In the genomic region with DNA sequence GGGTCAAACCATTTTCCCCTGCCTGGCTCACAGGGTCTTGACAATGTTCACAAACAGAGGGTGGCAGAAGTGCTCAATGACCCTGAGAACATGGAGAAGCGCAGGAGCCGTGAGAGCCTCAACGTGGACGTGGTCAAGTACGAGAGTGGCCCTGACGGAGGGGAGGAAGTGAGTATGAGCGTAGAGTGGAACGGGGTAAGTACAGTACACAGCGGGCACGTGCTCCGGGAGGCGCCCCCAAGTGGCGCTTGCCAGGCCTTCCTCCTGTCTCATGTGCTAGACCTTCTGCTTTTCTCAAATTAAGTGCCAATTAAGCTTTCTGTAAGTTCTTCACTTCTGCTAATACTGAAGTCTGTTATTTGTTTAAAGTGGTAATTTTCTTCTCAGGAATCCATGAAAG, we compare ENCODE assay signal across 8 cellular contexts. TPM values are rescaled to one million over a fixed set of nuclear protein-coding genes. Genes with fewer than 3 reads are reported as not detected.
DNase-seq lines count a peak whose midpoint lies in the region; ATAC-seq, FAIRE-seq and TF ChIP-seq lines count a peak whose summit lies in the region.

No MANE protein-coding gene starts in this region.

- DNase-seq in CD14-positive monocyte (ENCODE audit: low spot score) (peak; percentile 71), NCI-H2227 treated with DMSO at 0.1 percent for 48 hours (lab: John Stamatoyannopoulos, UW) (peak; percentile 10), glutamatergic neuron (no peak), frontal cortex (ENCODE audit: low spot score in 2 of 2) (no peak), NK-92 (lab: John Stamatoyannopoulos, UW; ENCODE audit: unreplicated experiment) (no peak)
- peak; percentile 50 for DNase-seq in activated T-cell treated with anti-CD3 and anti-CD28 coated beads, Interleukin-2, amount 50 U/mL, for 1 hour
- peak; percentile 7 for DNase-seq in stimulated activated CD4-positive, alpha-beta T cell treated with anti-CD3 and anti-CD28 coated beads, Interleukin-2, amount 100 ng/mL, for 4 hours (ENCODE audit: low read depth)

- H3K4me3 Mint-ChIP-seq in CD14-positive monocyte (no peak overlapping the region), glutamatergic neuron (ENCODE audit: unreplicated experiment) (no peak overlapping the region)

- H3K4me1 Mint-ChIP-seq in CD14-positive monocyte (peaks cover 4% of the 10 kb centered on the region), glutamatergic neuron (ENCODE audit: low read depth, unreplicated experiment) (peaks cover 15% of the 10 kb centered on the region)

- H3K27ac Mint-ChIP-seq in CD14-positive monocyte (peak overlapping the region in 6 of 7 donors; percentile 4 to 84 (median 60)), glutamatergic neuron (ENCODE audit: unreplicated experiment) (peak overlapping the region; percentile 62)

- ATAC-seq in GM19467 (IDR thresholded peaks at IDR 0.05; ENCODE audit: unreplicated experiment) = peak; percentile 69

- H3K36me3 Mint-ChIP-seq in CD14-positive monocyte (peaks cover 81 to 96% of the 10 kb centered on the region in 2 donors), glutamatergic neuron (ENCODE audit: unreplicated experiment) (no peaks in the 10 kb centered on the region)

- TF ChIP-seq CTCF in CD14-positive monocyte (IDR thresholded peaks at IDR 0.05) (peak; percentile 72), glutamatergic neuron (IDR thresholded peaks at IDR 0.05; ENCODE audit: partially characterized antibody, unreplicated experiment) (peak; percentile 11)

- H3K9me3 Mint-ChIP-seq in CD14-positive monocyte (no peaks in the 10 kb centered on the region), glutamatergic neuron (ENCODE audit: unreplicated experiment) (peaks cover 10% of the 10 kb centered on the region)

- FAIRE-seq in frontal cortex (lab: Jason Lieb, UNC) = no peak

- H3K27me3 Mint-ChIP-seq in CD14-positive monocyte (ENCODE audit: low read depth in 3 of 3) (peaks cover 0 to 2% (median 0%) of the 10 kb centered on the region in 3 donors), glutamatergic neuron (ENCODE audit: unreplicated experiment) (peaks cover 8% of the 10 kb centered on the region)

- intact Hi-C loops in CD14-positive monocyte (cut with micrococcal nuclease) = loop anchor here in 1 of 2 donors (5.0 kb wide), 1 partner anchor 107 kb away; no protein-coding TSS in a partner anchor

RNA-seq across cellular contexts. Expression of a gene that starts 35.9 kb away (rescaled TPM):
- polyA plus RNA-seq in CD14-positive monocyte = 1 to 10 TPM in 1 of 2 donors, under 1 TPM in 1; 0.66 to 2.0 TPM
- total RNA-seq in glutamatergic neuron (ENCODE audit: unreplicated experiment) = 4.5 TPM
- total RNA-seq in frontal cortex = 9.8 TPM

RNA-seq across cellular contexts. Expression of a gene that starts 36.3 kb away (rescaled TPM):
- 10 to 100 TPM; 33.1 to 36.5 TPM for polyA plus RNA-seq in CD14-positive monocyte
- total RNA-seq in glutamatergic neuron (ENCODE audit: unreplicated experiment) (49.1 TPM), frontal cortex (40.4 TPM)

RNA-seq across cellular contexts. Expression of a gene that starts 50.3 kb away (rescaled TPM):
- 10 to 100 TPM; 41.5 to 46.6 TPM for polyA plus RNA-seq in CD14-positive monocyte
- total RNA-seq in glutamatergic neuron (ENCODE audit: unreplicated experiment) = 975 TPM
- 322 TPM for total RNA-seq in frontal cortex

Comparison
In these comparisons a context has a peak if more than half of its experiments do, and no peak if none do; other contexts are left out.
1. DNase-seq: peak in CD14-positive monocyte (single experiment), NCI-H2227 treated with DMSO at 0.1 percent for 48 hours (single experiment), activated T-cell treated with anti-CD3 and anti-CD28 coated beads, Interleukin-2, amount 50 U/mL, for 1 hour (single experiment) and stimulated activated CD4-positive, alpha-beta T cell treated with anti-CD3 and anti-CD28 coated beads, Interleukin-2, amount 100 ng/mL, for 4 hours (single experiment); none in glutamatergic neuron (single experiment), frontal cortex (0 of 2) and NK-92 (single experiment).